16 cellular contexts compared by ENCODE assay signal in the genomic region with DNA sequence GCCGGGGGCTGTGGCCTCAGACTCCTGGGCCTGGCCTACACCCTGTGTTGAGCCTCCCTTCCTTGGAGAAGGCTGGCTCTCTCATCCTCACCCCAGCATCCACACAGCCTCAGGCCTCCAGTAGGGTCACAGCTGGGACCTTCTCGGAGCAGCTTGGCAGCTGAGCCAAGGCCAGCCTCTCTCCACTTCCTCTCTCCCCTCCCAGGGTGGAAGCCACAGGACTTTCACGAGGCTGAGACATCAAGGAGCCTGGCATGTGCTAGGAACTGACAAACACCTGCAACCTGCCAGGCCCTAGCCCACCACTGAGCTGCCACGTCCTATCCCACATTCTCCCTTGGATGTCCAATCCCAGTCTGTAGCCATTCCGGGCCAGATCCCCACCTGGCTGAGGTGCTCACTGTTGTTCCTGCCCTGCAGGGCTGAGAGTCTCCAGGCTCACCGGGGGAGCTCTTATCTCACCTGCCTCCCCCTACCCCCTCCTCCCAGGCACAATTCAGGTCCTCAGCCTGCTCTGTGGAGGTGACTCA. TPM values are rescaled to one million over a fixed set of nuclear protein-coding genes. Genes with fewer than 3 reads are reported as not detected.
DNase-seq lines count a peak whose midpoint lies in the region; ATAC-seq and TF ChIP-seq lines count a peak whose summit lies in the region.
"Had no signal": no experiment of that assay in that cellular context is flagged by ENCODE, and none has a peak within 500 bp of the region (broad histone marks: within the 10 kb centered on the region; RNA-seq: fewer than 3 reads in every experiment).

No MANE protein-coding gene starts in this region.

- H3K9me3 Mint-ChIP-seq in glutamatergic neuron (ENCODE audit: unreplicated experiment) (peaks cover 8% of the 10 kb centered on the region), progenitor cell of endocrine pancreas (ENCODE audit: low read depth) (no peaks in the 10 kb centered on the region)
- no peaks in the 10 kb centered on the region for H3K9me3 Mint-ChIP-seq in activated T-helper 1 cell treated with anti-CD3 and anti-CD28 coated beads, Interleukin-12 subunit alpha, Interleukin-12 subunit beta, Interleukin-2, Interleukin-4 antibody, amounts not matched to agents 30 ng/mL and 10 ng/mL and 1 ng/mL, durations not matched to agents 14 hours and 24 hours and 36 hours
- H3K9me3 Mint-ChIP-seq in activated naive CD4-positive, alpha-beta T cell treated with anti-CD3 and anti-CD28 coated beads, Interleukin-2, amount 10 ng/mL, durations not matched to agents 7 days and 5 days: no peaks in the 10 kb centered on the region

- intact Hi-C loops in activated T-helper 1 cell treated with anti-CD3 and anti-CD28 coated beads, Interleukin-12 subunit alpha, Interleukin-12 subunit beta, Interleukin-2, Interleukin-4 antibody, amounts not matched to agents 30 ng/mL and 10 ng/mL and 1 ng/mL, durations not matched to agents 14 hours and 24 hours and 36 hours (cut with micrococcal nuclease): no loop called here

- no peak overlapping the region for H3K27ac Mint-ChIP-seq in glutamatergic neuron (ENCODE audit: unreplicated experiment)
- peak overlapping the region; percentile 70 for H3K27ac Mint-ChIP-seq in progenitor cell of endocrine pancreas
- no peak overlapping the region for H3K27ac Mint-ChIP-seq in activated T-helper 1 cell treated with anti-CD3 and anti-CD28 coated beads, Interleukin-12 subunit alpha, Interleukin-12 subunit beta, Interleukin-2, Interleukin-4 antibody, amounts not matched to agents 30 ng/mL and 10 ng/mL and 1 ng/mL, durations not matched to agents 14 hours and 24 hours and 36 hours
- H3K27ac Mint-ChIP-seq in activated naive CD4-positive, alpha-beta T cell treated with anti-CD3 and anti-CD28 coated beads, Interleukin-2, amount 10 ng/mL, durations not matched to agents 7 days and 5 days: no peak overlapping the region

- peaks cover 13% of the 10 kb centered on the region for H3K27me3 Mint-ChIP-seq in glutamatergic neuron (ENCODE audit: unreplicated experiment)
- no peaks in the 10 kb centered on the region for H3K27me3 Mint-ChIP-seq in progenitor cell of endocrine pancreas
- peaks cover 27% of the 10 kb centered on the region for H3K27me3 Mint-ChIP-seq in activated T-helper 1 cell treated with anti-CD3 and anti-CD28 coated beads, Interleukin-12 subunit alpha, Interleukin-12 subunit beta, Interleukin-2, Interleukin-4 antibody, amounts not matched to agents 30 ng/mL and 10 ng/mL and 1 ng/mL, durations not matched to agents 14 hours and 24 hours and 36 hours (ENCODE audit: insufficient read depth)
- H3K27me3 Mint-ChIP-seq in activated naive CD4-positive, alpha-beta T cell treated with anti-CD3 and anti-CD28 coated beads, Interleukin-2, amount 10 ng/mL, durations not matched to agents 7 days and 5 days: peaks cover 61% of the 10 kb centered on the region

- DNase-seq in ELF-1 (ENCODE audit: low read depth, low spot score): peak; percentile 63
- DNase-seq in MV-4-11 (lab: John Stamatoyannopoulos, UW): peak; percentile 68
- DNase-seq in glutamatergic neuron: no peak
- no peak for DNase-seq in progenitor cell of endocrine pancreas (ENCODE audit: low spot score, unreplicated experiment)
- DNase-seq in activated T-helper 1 cell treated with anti-CD3 and anti-CD28 coated beads, Interleukin-12 subunit alpha, Interleukin-12 subunit beta, Interleukin-2, Interleukin-4 antibody, amounts not matched to agents 30 ng/mL and 10 ng/mL and 1 ng/mL, durations not matched to agents 14 hours and 24 hours and 36 hours (ENCODE audit: low spot score): no peak
- DNase-seq in activated naive CD4-positive, alpha-beta T cell treated with anti-CD3 and anti-CD28 coated beads, Interleukin-2, amount 10 ng/mL, durations not matched to agents 7 days and 5 days: no peak
- DNase-seq: activated gamma-delta T cell treated with Interleukin-2 at 50 U/mL for 16 hours, foreskin keratinocyte, islet precursor cell, KBM-7, NCI-H2107, SHP77, T1000, tibial artery had no signal

- TF ChIP-seq POLR2A in GM18505 (IDR thresholded peaks at IDR 0.05; ENCODE audit: borderline replicate concordance, extremely low read depth, insufficient read depth, insufficient read length): no peak

- H3K4me3 Mint-ChIP-seq in glutamatergic neuron (ENCODE audit: unreplicated experiment) (peak overlapping the region; percentile 87), progenitor cell of endocrine pancreas (ENCODE audit: low read depth) (peak overlapping the region; percentile 76)
- no peak overlapping the region for H3K4me3 Mint-ChIP-seq in activated T-helper 1 cell treated with anti-CD3 and anti-CD28 coated beads, Interleukin-12 subunit alpha, Interleukin-12 subunit beta, Interleukin-2, Interleukin-4 antibody, amounts not matched to agents 30 ng/mL and 10 ng/mL and 1 ng/mL, durations not matched to agents 14 hours and 24 hours and 36 hours
- H3K4me3 Mint-ChIP-seq in activated naive CD4-positive, alpha-beta T cell treated with anti-CD3 and anti-CD28 coated beads, Interleukin-2, amount 10 ng/mL, durations not matched to agents 7 days and 5 days: no peak overlapping the region

- CTCF ChIA-PET in activated naive CD4-positive, alpha-beta T cell treated with anti-CD3 and anti-CD28 coated beads, Interleukin-2, amount 10 ng/mL, durations not matched to agents 7 days and 5 days (lab: Charles Lee): no interaction called here

- no peaks in the 10 kb centered on the region for H3K36me3 Mint-ChIP-seq in glutamatergic neuron (ENCODE audit: unreplicated experiment)
- peaks cover 4% of the 10 kb centered on the region for H3K36me3 Mint-ChIP-seq in progenitor cell of endocrine pancreas (ENCODE audit: insufficient read depth)
- H3K36me3 Mint-ChIP-seq in activated T-helper 1 cell treated with anti-CD3 and anti-CD28 coated beads, Interleukin-12 subunit alpha, Interleukin-12 subunit beta, Interleukin-2, Interleukin-4 antibody, amounts not matched to agents 30 ng/mL and 10 ng/mL and 1 ng/mL, durations not matched to agents 14 hours and 24 hours and 36 hours (ENCODE audit: low read depth): no peaks in the 10 kb centered on the region
- no peaks in the 10 kb centered on the region for H3K36me3 Mint-ChIP-seq in activated naive CD4-positive, alpha-beta T cell treated with anti-CD3 and anti-CD28 coated beads, Interleukin-2, amount 10 ng/mL, durations not matched to agents 7 days and 5 days

- H3K4me1 Mint-ChIP-seq in glutamatergic neuron (ENCODE audit: low read depth, unreplicated experiment): peaks cover 30% of the 10 kb centered on the region
- H3K4me1 Mint-ChIP-seq in progenitor cell of endocrine pancreas (ENCODE audit: low read depth): peaks cover 47% of the 10 kb centered on the region
- peaks cover 8% of the 10 kb centered on the region for H3K4me1 Mint-ChIP-seq in activated T-helper 1 cell treated with anti-CD3 and anti-CD28 coated beads, Interleukin-12 subunit alpha, Interleukin-12 subunit beta, Interleukin-2, Interleukin-4 antibody, amounts not matched to agents 30 ng/mL and 10 ng/mL and 1 ng/mL, durations not matched to agents 14 hours and 24 hours and 36 hours (ENCODE audit: low read depth)
- H3K4me1 Mint-ChIP-seq in activated naive CD4-positive, alpha-beta T cell treated with anti-CD3 and anti-CD28 coated beads, Interleukin-2, amount 10 ng/mL, durations not matched to agents 7 days and 5 days: peaks cover 10% of the 10 kb centered on the region

- ATAC-seq in GM18505 (IDR thresholded peaks at IDR 0.05; ENCODE audit: unreplicated experiment): no peak
- ATAC-seq: foreskin keratinocyte had no signal

- no peak for TF ChIP-seq CTCF in glutamatergic neuron (IDR thresholded peaks at IDR 0.05; ENCODE audit: partially characterized antibody, unreplicated experiment)
- TF ChIP-seq CTCF in progenitor cell of endocrine pancreas (IDR thresholded peaks at IDR 0.05; ENCODE audit: unreplicated experiment): no peak

RNA-seq across cellular contexts. Expression of gene MMP15, which starts 3.1 kb away (rescaled TPM):
- total RNA-seq in glutamatergic neuron (ENCODE audit: unreplicated experiment): 69.9 TPM
- total RNA-seq in progenitor cell of endocrine pancreas: 77.6 and 85.0 TPM in 2 replicates
- 1.1 and 1.3 TPM in 2 replicates for total RNA-seq in activated T-helper 1 cell treated with anti-CD3 and anti-CD28 coated beads, Interleukin-12 subunit alpha, Interleukin-12 subunit beta, Interleukin-2, Interleukin-4 antibody, amounts not matched to agents 30 ng/mL and 10 ng/mL and 1 ng/mL, durations not matched to agents 14 hours and 24 hours and 36 hours

RNA-seq across cellular contexts. Expression of gene USB1, which starts 27.4 kb away (rescaled TPM):
- total RNA-seq in glutamatergic neuron (ENCODE audit: unreplicated experiment) (107 TPM), progenitor cell of endocrine pancreas (43.0 and 43.6 TPM in 2 replicates)
- 60.8 and 63.0 TPM in 2 replicates for total RNA-seq in activated T-helper 1 cell treated with anti-CD3 and anti-CD28 coated beads, Interleukin-12 subunit alpha, Interleukin-12 subunit beta, Interleukin-2, Interleukin-4 antibody, amounts not matched to agents 30 ng/mL and 10 ng/mL and 1 ng/mL, durations not matched to agents 14 hours and 24 hours and 36 hours

RNA-seq across cellular contexts. Expression of gene ZNF319, which starts 28.1 kb away (rescaled TPM):
- total RNA-seq in glutamatergic neuron (ENCODE audit: unreplicated experiment): 13.9 TPM
- total RNA-seq in progenitor cell of endocrine pancreas: 12.4 and 14.9 TPM in 2 replicates
- total RNA-seq in activated T-helper 1 cell treated with anti-CD3 and anti-CD28 coated beads, Interleukin-12 subunit alpha, Interleukin-12 subunit beta, Interleukin-2, Interleukin-4 antibody, amounts not matched to agents 30 ng/mL and 10 ng/mL and 1 ng/mL, durations not matched to agents 14 hours and 24 hours and 36 hours: 8.5 and 9.1 TPM in 2 replicates

RNA-seq across cellular contexts. Expression of gene CNGB1, which starts 57.7 kb away (rescaled TPM):
- total RNA-seq in glutamatergic neuron (ENCODE audit: unreplicated experiment) (0.91 TPM), progenitor cell of endocrine pancreas (not detected in 2 replicates)
- not detected in 2 replicates for total RNA-seq in activated T-helper 1 cell treated with anti-CD3 and anti-CD28 coated beads, Interleukin-12 subunit alpha, Interleukin-12 subunit beta, Interleukin-2, Interleukin-4 antibody, amounts not matched to agents 30 ng/mL and 10 ng/mL and 1 ng/mL, durations not matched to agents 14 hours and 24 hours and 36 hours
- total RNA-seq: activated CD8-positive, alpha-beta memory T cell treated with anti-CD3 and anti-CD28 coated beads for 36 hours had no signal

Comparison
In these comparisons a context has a peak if more than half of its experiments do, and no peak if none do; other contexts are left out.
1. DNase-seq: peak in ELF-1 (single experiment) and MV-4-11 (single experiment); none in glutamatergic neuron (single experiment), progenitor cell of endocrine pancreas (single experiment), activated T-helper 1 cell treated with anti-CD3 and anti-CD28 coated beads, Interleukin-12 subunit alpha, Interleukin-12 subunit beta, Interleukin-2, Interleukin-4 antibody, amounts not matched to agents 30 ng/mL and 10 ng/mL and 1 ng/mL, durations not matched to agents 14 hours and 24 hours and 36 hours (single experiment) and activated naive CD4-positive, alpha-beta T cell treated with anti-CD3 and anti-CD28 coated beads, Interleukin-2, amount 10 ng/mL, durations not matched to agents 7 days and 5 days (single experiment).
2. H3K4me3 Mint-ChIP-seq: peak in glutamatergic neuron (single experiment) and progenitor cell of endocrine pancreas (single experiment); none in activated T-helper 1 cell treated with anti-CD3 and anti-CD28 coated beads, Interleukin-12 subunit alpha, Interleukin-12 subunit beta, Interleukin-2, Interleukin-4 antibody, amounts not matched to agents 30 ng/mL and 10 ng/mL and 1 ng/mL, durations not matched to agents 14 hours and 24 hours and 36 hours (single experiment) and activated naive CD4-positive, alpha-beta T cell treated with anti-CD3 and anti-CD28 coated beads, Interleukin-2, amount 10 ng/mL, durations not matched to agents 7 days and 5 days (single experiment).
3. RNA of gene MMP15, which starts 3.1 kb away (total RNA-seq): 77.6 to 85.0 TPM in progenitor cell of endocrine pancreas and 69.9 TPM in glutamatergic neuron (single experiment); 1.1 to 1.3 TPM in activated T-helper 1 cell treated with anti-CD3 and anti-CD28 coated beads, Interleukin-12 subunit alpha, Interleukin-12 subunit beta, Interleukin-2, Interleukin-4 antibody, amounts not matched to agents 30 ng/mL and 10 ng/mL and 1 ng/mL, durations not matched to agents 14 hours and 24 hours and 36 hours; every median in the first group is over 10 times any median in the second.